In genomic region chr13:33281951-33282595, GRCh38 we compare ENCODE assay signal across 16 cellular contexts. TPM values are rescaled to one million over a fixed set of nuclear protein-coding genes. Genes with fewer than 3 reads are reported as not detected.
A peak's percentile ranks its signal among the peaks of the same experiment; 100 is the strongest.
DNase-seq lines count a peak whose midpoint lies in the region; ATAC-seq and TF ChIP-seq lines count a peak whose summit lies in the region.
"Had no signal": no experiment of that assay in that cellular context is flagged by ENCODE, and none has a peak within 500 bp of the region (broad histone marks: within the 10 kb centered on the region; RNA-seq: fewer than 3 reads in every experiment).

No MANE protein-coding gene starts in this region.

- H3K27me3 Mint-ChIP-seq in osteocyte (ENCODE audit: unreplicated experiment) = no peaks in the 10 kb centered on the region

- H3K27ac ChIP-seq in esophagus muscularis mucosa (replicated peaks in 1 of 4) = peak overlapping the region; percentile 60 to 94 (median 92)

- peaks cover 62 to 84% (median 78%) of the 10 kb centered on the region in 4 donors for H3K4me1 ChIP-seq in esophagus muscularis mucosa

- H3K4me3 ChIP-seq in AG10803 (ENCODE audit: low read length) (peak overlapping the region; percentile 1; the same call in 1 of the 2 replicates), esophagus muscularis mucosa (peak overlapping the region; percentile 68 to 77 (median 72))

- no peaks in the 10 kb centered on the region for H3K27me3 ChIP-seq in esophagus muscularis mucosa

- DNase-seq in AG10803 (ENCODE audit: low read depth) = peak; percentile 62
- peak; percentile 84 for DNase-seq in RKO (ENCODE audit: low spot score)
- no peak for DNase-seq in esophagus muscularis mucosa (ENCODE audit: extremely low spot score)
- no peak for DNase-seq in osteocyte (ENCODE audit: extremely low spot score, unreplicated experiment)
- no peak for DNase-seq in MV-4-11 (lab: John Stamatoyannopoulos, UW)
- no peak for DNase-seq in NCI-H1694 (lab: John Stamatoyannopoulos, UW)
- DNase-seq: activated CD4-positive, alpha-beta T cell treated with anti-CD3 and anti-CD28 coated beads for 36 hours; activated naive CD4-positive, alpha-beta T cell treated with anti-CD3 and anti-CD28 coated beads, Interleukin-2, amount 50 U/mL, for 16 hours; endodermal cell; NCI-H2171; SHP77 treated with DMSO at 0.1 percent for 48 hours; stimulated activated CD4-positive, alpha-beta T cell treated with anti-CD3 and anti-CD28 coated beads, Interleukin-12 subunit alpha, Interleukin-12 subunit beta, amount 100 ng/mL, for 4 hours; stimulated activated naive B cell treated with anti-CD40 and anti-IgM and Interleukin-4, amounts not matched to agents 10 μg/mL and 1 μg/mL and 100 μg/mL, for 72 hours had no signal

- H3K27ac Mint-ChIP-seq in osteocyte (ENCODE audit: unreplicated experiment) = peak overlapping the region; percentile 99
- H3K27ac Mint-ChIP-seq: activated CD4-positive, alpha-beta T cell treated with anti-CD3 and anti-CD28 coated beads for 36 hours; endodermal cell; memory B cell; stimulated activated naive B cell treated with anti-CD40 and anti-IgM and Interleukin-4, amounts not matched to agents 10 μg/mL and 1 μg/mL and 100 μg/mL, for 72 hours had no signal

- no peak for TF ChIP-seq EP300 in esophagus muscularis mucosa (IDR thresholded peaks at IDR 0.05)

- TF ChIP-seq CTCF in AG10803 (conservative IDR thresholded peaks at IDR 0.05; ENCODE audit: low read length) (no peak), esophagus muscularis mucosa (IDR thresholded peaks at IDR 0.05) (no peak), osteocyte (IDR thresholded peaks at IDR 0.05) (no peak)

- peak overlapping the region; percentile 65 for H3K4me3 Mint-ChIP-seq in osteocyte (ENCODE audit: unreplicated experiment)
- H3K4me3 Mint-ChIP-seq: activated CD4-positive, alpha-beta T cell treated with anti-CD3 and anti-CD28 coated beads for 36 hours; endodermal cell; memory B cell; stimulated activated naive B cell treated with anti-CD40 and anti-IgM and Interleukin-4, amounts not matched to agents 10 μg/mL and 1 μg/mL and 100 μg/mL, for 72 hours had no signal

- intact Hi-C loops in esophagus muscularis mucosa (cut with DNase I) = no loop called here

- 73% methylated on average over 2 of the region's 2 CpGs for WGBS in esophagus muscularis mucosa

- ATAC-seq in HG02981 (IDR thresholded peaks at IDR 0.05; ENCODE audit: unreplicated experiment) = no peak
- ATAC-seq in GM19397 (IDR thresholded peaks at IDR 0.05; ENCODE audit: unreplicated experiment) = no peak
- ATAC-seq: activated CD4-positive, alpha-beta T cell treated with anti-CD3 and anti-CD28 coated beads for 36 hours; stimulated activated naive B cell treated with anti-CD40 and anti-IgM and Interleukin-4, amounts not matched to agents 10 μg/mL and 1 μg/mL and 100 μg/mL, for 72 hours had no signal

- no peaks in the 10 kb centered on the region for H3K9me3 ChIP-seq in esophagus muscularis mucosa

- H3K36me3 ChIP-seq in esophagus muscularis mucosa = no peaks in the 10 kb centered on the region

- peaks cover 73% of the 10 kb centered on the region for H3K4me1 Mint-ChIP-seq in osteocyte (ENCODE audit: unreplicated experiment)

- H3K36me3 Mint-ChIP-seq in osteocyte (ENCODE audit: unreplicated experiment) = peaks cover 21% of the 10 kb centered on the region
- H3K36me3 Mint-ChIP-seq: memory B cell; stimulated activated naive B cell treated with anti-CD40 and anti-IgM and Interleukin-4, amounts not matched to agents 10 μg/mL and 1 μg/mL and 100 μg/mL, for 72 hours had no signal

- H3K9me3 Mint-ChIP-seq in osteocyte (ENCODE audit: unreplicated experiment) = no peaks in the 10 kb centered on the region
- H3K9me3 Mint-ChIP-seq: endodermal cell; memory B cell; stimulated activated naive B cell treated with anti-CD40 and anti-IgM and Interleukin-4, amounts not matched to agents 10 μg/mL and 1 μg/mL and 100 μg/mL, for 72 hours had no signal

- TF ChIP-seq POLR2A in esophagus muscularis mucosa (IDR thresholded peaks at IDR 0.05; ENCODE audit: low read depth) = no peak

RNA-seq across cellular contexts. Expression of gene STARD13, which starts 3.5 kb away (rescaled TPM):
- total RNA-seq in esophagus muscularis mucosa (10 to 100 TPM; 44.9 to 59.2 (median 56.2) TPM), osteocyte (64.8 and 72.0 TPM in 2 replicates)

Comparison
In these comparisons a context has a peak if more than half of its experiments do, and no peak if none do; other contexts are left out.
1. DNase-seq: peak in AG10803 (single experiment) and RKO (single experiment); none in esophagus muscularis mucosa (single experiment), osteocyte (single experiment), MV-4-11 (single experiment) and NCI-H1694 (single experiment).